1 cellular context compared by ENCODE assay signal in the genomic region with DNA sequence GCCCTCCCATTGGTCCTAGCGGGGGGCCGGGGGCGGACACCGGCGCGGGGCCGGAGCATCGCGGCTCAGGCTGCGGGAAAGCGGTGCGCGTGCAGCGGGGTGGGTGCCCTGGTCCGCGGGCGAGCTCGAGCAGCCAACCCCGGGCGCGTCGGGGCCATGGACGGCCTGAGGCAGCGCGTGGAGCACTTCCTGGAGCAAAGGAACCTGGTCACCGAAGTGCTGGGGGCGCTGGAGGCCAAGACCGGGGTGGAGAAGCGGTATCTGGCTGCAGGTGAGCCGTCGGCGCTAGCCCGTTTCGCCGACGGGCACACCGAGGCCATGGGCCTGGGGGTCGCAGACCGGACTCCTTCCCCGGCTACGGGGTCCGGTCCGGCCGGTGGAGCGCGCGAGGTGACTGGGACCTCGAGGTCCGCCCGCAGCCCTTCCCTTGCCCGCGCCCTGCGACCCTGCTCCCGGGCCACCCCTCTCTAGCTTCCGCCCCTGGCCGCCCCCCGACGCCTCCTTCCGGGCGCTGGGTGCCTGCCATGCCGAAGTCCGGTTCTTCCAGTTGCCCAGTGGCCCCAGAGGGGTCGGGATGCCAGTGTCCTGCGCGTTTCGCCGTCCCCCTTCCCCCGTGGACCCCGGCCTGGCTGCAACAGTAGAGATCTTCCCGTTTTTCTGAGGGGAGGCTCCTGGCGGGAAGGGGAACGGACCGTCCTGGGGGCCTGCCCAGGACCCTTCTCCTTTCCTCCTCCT.
TF ChIP-seq lines count a peak whose summit lies in the region.

REEP6 (plus strand) TSS at position 68 of the 735 bp plus-strand sequence; CDS start at position 157, 89 bp downstream.

TF ChIP-seq in HepG2, 621 proteins besides CTCF, POLR2A, EP300 and RAD21 (continued from another document and continues in another):
- TF ChIP-seq, protein P1, sequence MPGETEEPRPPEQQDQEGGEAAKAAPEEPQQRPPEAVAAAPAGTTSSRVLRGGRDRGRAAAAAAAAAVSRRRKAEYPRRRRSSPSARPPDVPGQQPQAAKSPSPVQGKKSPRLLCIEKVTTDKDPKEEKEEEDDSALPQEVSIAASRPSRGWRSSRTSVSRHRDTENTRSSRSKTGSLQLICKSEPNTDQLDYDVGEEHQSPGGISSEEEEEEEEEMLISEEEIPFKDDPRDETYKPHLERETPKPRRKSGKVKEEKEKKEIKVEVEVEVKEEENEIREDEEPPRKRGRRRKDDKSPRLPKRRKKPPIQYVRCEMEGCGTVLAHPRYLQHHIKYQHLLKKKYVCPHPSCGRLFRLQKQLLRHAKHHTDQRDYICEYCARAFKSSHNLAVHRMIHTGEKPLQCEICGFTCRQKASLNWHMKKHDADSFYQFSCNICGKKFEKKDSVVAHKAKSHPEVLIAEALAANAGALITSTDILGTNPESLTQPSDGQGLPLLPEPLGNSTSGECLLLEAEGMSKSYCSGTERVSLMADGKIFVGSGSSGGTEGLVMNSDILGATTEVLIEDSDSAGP (CRISPR knock-in tag; IDR thresholded peaks at IDR 0.05; ENCODE audit: borderline replicate concordance): peak; percentile 60; the same call in 1 of the 2 replicates
- TF ChIP-seq ZNF331 (CRISPR knock-in tag; IDR thresholded peaks at IDR 0.05) (peak; percentile 28; the same call in 1 of the 2 replicates), GTF3A (CRISPR knock-in tag; conservative IDR thresholded peaks at IDR 0.05) (no peak), CHCHD3 (CRISPR knock-in tag; IDR thresholded peaks at IDR 0.05) (0 out of 2 replicates have a peak, but pooled peaks have one; percentile 40), NR2C2 (CRISPR knock-in tag; IDR thresholded peaks at IDR 0.05; ENCODE audit: borderline replicate concordance) (no peak; the same call in 1 of the 2 replicates), NR2F1 (CRISPR knock-in tag; IDR thresholded peaks at IDR 0.05) (no peak), CBFB (CRISPR knock-in tag; IDR thresholded peaks at IDR 0.05) (0 out of 2 replicates have a peak, but pooled peaks have one; percentile 18), YY1 (IDR thresholded peaks at IDR 0.05; ENCODE audit: insufficient read depth, insufficient replicate concordance, low read depth, low read length) (peak; percentile 0), ZNF788 (CRISPR knock-in tag; IDR thresholded peaks at IDR 0.05; ENCODE audit: borderline replicate concordance) (peak; percentile 60; the same call in 1 of the 2 replicates), ATAD3A (CRISPR knock-in tag; IDR thresholded peaks at IDR 0.05) (no peak), ZNF878 (CRISPR knock-in tag; IDR thresholded peaks at IDR 0.05) (0 out of 2 replicates have a peak, but pooled peaks have one; percentile 7), POLR2AphosphoS5 (IDR thresholded peaks at IDR 0.05; ENCODE audit: low read depth, low read length) (peak; percentile 77), ZNF501 (CRISPR knock-in tag; IDR thresholded peaks at IDR 0.05) (0 out of 2 replicates have a peak, but pooled peaks have one; percentile 9), SRSF4 (IDR thresholded peaks at IDR 0.05; ENCODE audit: low read depth, low read length, poor library complexity, severe bottlenecking) (no peak), ZNF329 (CRISPR knock-in tag; IDR thresholded peaks at IDR 0.05; ENCODE audit: low read depth) (peak; percentile 66; the same call in 1 of the 2 replicates), ZFP36L2 (CRISPR knock-in tag; IDR thresholded peaks at IDR 0.05) (no peak), RFXANK (CRISPR knock-in tag; IDR thresholded peaks at IDR 0.05) (no peak), ZNF224 (CRISPR knock-in tag; IDR thresholded peaks at IDR 0.05) (no peak), MXD4 (CRISPR knock-in tag; IDR thresholded peaks at IDR 0.05) (peak; percentile 48), POLR2G (IDR thresholded peaks at IDR 0.05; ENCODE audit: low read depth, low read length) (peak; percentile 82), ZNF296 (CRISPR knock-in tag; conservative IDR thresholded peaks at IDR 0.05) (no peak), ZNF589 (CRISPR knock-in tag; conservative IDR thresholded peaks at IDR 0.05) (peak; percentile 91; the same call in 1 of the 2 replicates), ZMAT3 (CRISPR knock-in tag; conservative IDR thresholded peaks at IDR 0.05) (no peak), ZSCAN21 (CRISPR knock-in tag; IDR thresholded peaks at IDR 0.05; ENCODE audit: borderline replicate concordance) (peak; percentile 72), GFI1 (CRISPR knock-in tag; IDR thresholded peaks at IDR 0.05; ENCODE audit: borderline replicate concordance) (peak; percentile 56; the same call in 1 of the 2 replicates), ZNF605 (CRISPR knock-in tag; IDR thresholded peaks at IDR 0.05) (peak; percentile 76), AFF4 (CRISPR knock-in tag; IDR thresholded peaks at IDR 0.05) (no peak), LCORL (IDR thresholded peaks at IDR 0.05) (no peak), LCORL (CRISPR knock-in tag; IDR thresholded peaks at IDR 0.05) (peak; percentile 36; the same call in 1 of the 2 replicates)
- TF ChIP-seq, protein P2, sequence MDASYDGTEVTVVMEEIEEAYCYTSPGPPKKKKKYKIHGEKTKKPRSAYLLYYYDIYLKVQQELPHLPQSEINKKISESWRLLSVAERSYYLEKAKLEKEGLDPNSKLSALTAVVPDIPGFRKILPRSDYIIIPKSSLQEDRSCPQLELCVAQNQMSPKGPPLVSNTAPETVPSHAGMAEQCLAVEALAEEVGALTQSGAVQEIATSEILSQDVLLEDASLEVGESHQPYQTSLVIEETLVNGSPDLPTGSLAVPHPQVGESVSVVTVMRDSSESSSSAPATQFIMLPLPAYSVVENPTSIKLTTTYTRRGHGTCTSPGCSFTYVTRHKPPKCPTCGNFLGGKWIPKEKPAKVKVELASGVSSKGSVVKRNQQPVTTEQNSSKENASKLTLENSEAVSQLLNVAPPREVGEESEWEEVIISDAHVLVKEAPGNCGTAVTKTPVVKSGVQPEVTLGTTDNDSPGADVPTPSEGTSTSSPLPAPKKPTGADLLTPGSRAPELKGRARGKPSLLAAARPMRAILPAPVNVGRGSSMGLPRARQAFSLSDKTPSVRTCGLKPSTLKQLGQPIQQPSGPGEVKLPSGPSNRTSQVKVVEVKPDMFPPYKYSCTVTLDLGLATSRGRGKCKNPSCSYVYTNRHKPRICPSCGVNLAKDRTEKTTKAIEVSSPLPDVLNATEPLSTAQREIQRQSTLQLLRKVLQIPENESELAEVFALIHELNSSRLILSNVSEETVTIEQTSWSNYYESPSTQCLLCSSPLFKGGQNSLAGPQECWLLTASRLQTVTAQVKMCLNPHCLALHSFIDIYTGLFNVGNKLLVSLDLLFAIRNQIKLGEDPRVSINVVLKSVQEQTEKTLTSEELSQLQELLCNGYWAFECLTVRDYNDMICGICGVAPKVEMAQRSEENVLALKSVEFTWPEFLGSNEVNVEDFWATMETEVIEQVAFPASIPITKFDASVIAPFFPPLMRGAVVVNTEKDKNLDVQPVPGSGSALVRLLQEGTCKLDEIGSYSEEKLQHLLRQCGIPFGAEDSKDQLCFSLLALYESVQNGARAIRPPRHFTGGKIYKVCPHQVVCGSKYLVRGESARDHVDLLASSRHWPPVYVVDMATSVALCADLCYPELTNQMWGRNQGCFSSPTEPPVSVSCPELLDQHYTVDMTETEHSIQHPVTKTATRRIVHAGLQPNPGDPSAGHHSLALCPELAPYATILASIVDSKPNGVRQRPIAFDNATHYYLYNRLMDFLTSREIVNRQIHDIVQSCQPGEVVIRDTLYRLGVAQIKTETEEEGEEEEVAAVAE (CRISPR knock-in tag; IDR thresholded peaks at IDR 0.05; ENCODE audit: borderline replicate concordance): 0 out of 2 replicates have a peak, but pooled peaks have one; percentile 8
- TF ChIP-seq, protein P3, sequence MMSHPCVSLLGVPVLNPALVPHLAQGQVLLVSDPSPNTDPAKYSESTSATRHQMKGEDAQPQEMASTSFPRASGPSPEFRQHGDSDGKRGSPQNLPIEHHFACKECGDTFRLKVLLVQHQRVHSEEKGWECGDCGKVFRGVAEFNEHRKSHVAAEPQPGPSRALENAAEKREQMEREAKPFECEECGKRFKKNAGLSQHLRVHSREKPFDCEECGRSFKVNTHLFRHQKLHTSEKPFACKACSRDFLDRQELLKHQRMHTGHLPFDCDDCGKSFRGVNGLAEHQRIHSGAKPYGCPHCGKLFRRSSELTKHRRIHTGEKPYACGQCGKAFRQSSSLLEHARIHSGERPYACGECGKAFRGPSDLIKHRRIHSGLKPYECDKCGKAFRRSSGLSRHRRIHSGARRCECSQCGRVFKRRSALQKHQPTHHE (CRISPR knock-in tag; IDR thresholded peaks at IDR 0.05; ENCODE audit: borderline replicate concordance): 0 out of 2 replicates have a peak, but pooled peaks have one; percentile 46
- TF ChIP-seq, protein P4, sequence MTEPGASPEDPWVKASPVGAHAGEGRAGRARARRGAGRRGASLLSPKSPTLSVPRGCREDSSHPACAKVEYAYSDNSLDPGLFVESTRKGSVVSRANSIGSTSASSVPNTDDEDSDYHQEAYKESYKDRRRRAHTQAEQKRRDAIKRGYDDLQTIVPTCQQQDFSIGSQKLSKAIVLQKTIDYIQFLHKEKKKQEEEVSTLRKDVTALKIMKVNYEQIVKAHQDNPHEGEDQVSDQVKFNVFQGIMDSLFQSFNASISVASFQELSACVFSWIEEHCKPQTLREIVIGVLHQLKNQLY (CRISPR knock-in tag; IDR thresholded peaks at IDR 0.05): no peak
- TF ChIP-seq, protein P5, sequence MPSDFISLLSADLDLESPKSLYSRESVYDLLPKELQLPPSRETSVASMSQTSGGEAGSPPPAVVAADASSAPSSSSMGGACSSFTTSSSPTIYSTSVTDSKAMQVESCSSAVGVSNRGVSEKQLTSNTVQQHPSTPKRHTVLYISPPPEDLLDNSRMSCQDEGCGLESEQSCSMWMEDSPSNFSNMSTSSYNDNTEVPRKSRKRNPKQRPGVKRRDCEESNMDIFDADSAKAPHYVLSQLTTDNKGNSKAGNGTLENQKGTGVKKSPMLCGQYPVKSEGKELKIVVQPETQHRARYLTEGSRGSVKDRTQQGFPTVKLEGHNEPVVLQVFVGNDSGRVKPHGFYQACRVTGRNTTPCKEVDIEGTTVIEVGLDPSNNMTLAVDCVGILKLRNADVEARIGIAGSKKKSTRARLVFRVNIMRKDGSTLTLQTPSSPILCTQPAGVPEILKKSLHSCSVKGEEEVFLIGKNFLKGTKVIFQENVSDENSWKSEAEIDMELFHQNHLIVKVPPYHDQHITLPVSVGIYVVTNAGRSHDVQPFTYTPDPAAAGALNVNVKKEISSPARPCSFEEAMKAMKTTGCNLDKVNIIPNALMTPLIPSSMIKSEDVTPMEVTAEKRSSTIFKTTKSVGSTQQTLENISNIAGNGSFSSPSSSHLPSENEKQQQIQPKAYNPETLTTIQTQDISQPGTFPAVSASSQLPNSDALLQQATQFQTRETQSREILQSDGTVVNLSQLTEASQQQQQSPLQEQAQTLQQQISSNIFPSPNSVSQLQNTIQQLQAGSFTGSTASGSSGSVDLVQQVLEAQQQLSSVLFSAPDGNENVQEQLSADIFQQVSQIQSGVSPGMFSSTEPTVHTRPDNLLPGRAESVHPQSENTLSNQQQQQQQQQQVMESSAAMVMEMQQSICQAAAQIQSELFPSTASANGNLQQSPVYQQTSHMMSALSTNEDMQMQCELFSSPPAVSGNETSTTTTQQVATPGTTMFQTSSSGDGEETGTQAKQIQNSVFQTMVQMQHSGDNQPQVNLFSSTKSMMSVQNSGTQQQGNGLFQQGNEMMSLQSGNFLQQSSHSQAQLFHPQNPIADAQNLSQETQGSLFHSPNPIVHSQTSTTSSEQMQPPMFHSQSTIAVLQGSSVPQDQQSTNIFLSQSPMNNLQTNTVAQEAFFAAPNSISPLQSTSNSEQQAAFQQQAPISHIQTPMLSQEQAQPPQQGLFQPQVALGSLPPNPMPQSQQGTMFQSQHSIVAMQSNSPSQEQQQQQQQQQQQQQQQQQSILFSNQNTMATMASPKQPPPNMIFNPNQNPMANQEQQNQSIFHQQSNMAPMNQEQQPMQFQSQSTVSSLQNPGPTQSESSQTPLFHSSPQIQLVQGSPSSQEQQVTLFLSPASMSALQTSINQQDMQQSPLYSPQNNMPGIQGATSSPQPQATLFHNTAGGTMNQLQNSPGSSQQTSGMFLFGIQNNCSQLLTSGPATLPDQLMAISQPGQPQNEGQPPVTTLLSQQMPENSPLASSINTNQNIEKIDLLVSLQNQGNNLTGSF (CRISPR knock-in tag; IDR thresholded peaks at IDR 0.05): peak; percentile 48; the same call in 1 of the 2 replicates
- TF ChIP-seq, protein P6, sequence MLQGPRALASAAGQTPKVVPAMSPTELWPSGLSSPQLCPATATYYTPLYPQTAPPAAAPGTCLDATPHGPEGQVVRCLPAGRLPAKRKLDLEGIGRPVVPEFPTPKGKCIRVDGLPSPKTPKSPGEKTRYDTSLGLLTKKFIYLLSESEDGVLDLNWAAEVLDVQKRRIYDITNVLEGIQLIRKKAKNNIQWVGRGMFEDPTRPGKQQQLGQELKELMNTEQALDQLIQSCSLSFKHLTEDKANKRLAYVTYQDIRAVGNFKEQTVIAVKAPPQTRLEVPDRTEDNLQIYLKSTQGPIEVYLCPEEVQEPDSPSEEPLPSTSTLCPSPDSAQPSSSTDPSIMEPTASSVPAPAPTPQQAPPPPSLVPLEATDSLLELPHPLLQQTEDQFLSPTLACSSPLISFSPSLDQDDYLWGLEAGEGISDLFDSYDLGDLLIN (CRISPR knock-in tag; IDR thresholded peaks at IDR 0.05; ENCODE audit: borderline replicate concordance): 0 out of 2 replicates have a peak, but pooled peaks have one; percentile 64
